20 cellular contexts compared by ENCODE assay signal in the genomic region with DNA sequence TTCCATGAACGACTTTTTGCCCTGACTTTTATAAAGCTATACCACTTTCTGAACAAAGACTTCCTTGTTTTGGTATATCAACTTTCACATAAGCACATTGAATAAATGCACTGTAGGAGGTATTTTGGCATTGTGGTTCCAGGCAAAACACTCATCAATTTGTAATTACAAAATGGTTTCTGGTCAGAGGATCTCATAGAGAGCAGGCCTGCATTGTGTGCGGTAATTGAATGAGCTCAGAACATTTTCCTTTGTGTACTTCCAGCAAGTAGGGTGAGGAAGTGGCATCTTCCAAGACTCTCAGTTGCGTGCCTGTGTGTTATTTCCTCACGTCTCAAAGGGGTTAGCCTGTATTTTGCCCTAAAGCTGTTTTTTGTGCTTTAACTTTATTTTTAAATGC.
A peak's percentile ranks its signal among the peaks of the same experiment; 100 is the strongest.
DNase-seq lines count a peak whose midpoint lies in the region; ATAC-seq, FAIRE-seq and TF ChIP-seq lines count a peak whose summit lies in the region.
"Had no signal": no experiment of that assay in that cellular context is flagged by ENCODE, and none has a peak within 500 bp of the region (broad histone marks: within the 10 kb centered on the region; RNA-seq: fewer than 3 reads in every experiment).

No MANE protein-coding gene starts in this region.

- H3K4me3 ChIP-seq in psoas muscle = no peak overlapping the region
- no peak overlapping the region for H3K4me3 ChIP-seq in prostate gland
- H3K4me3 ChIP-seq: neural progenitor cell had no signal

- peaks cover 25% of the 10 kb centered on the region for H3K4me1 Mint-ChIP-seq in MCF 10A (ENCODE audit: insufficient read depth, unreplicated experiment)
- H3K4me1 Mint-ChIP-seq: activated CD8-positive, alpha-beta memory T cell treated with anti-CD3 and anti-CD28 coated beads, Interleukin-2, amount 10 ng/mL, durations not matched to agents 7 days and 5 days had no signal

- DNase-seq in LHCN-M2 (ENCODE audit: low read depth) (peak; percentile 64), NCI-H2196 treated with DMSO at 0.1 percent for 48 hours (lab: John Stamatoyannopoulos, UW; ENCODE audit: unreplicated experiment) (peak; percentile 70), MCF 10A (ENCODE audit: unreplicated experiment) (no peak), psoas muscle (no peak), cerebellar cortex (ENCODE audit: low spot score) (no peak), prostate gland (ENCODE audit: low spot score) (no peak), cerebellar nuclear complex (lab: John Stamatoyannopoulos, UW) (no peak), GM12892 (ENCODE audit: insufficient read length) (no peak)
- DNase-seq: activated CD4-positive, CD25-positive, alpha-beta regulatory T cell; activated CD8-positive, alpha-beta memory T cell treated with anti-CD3 and anti-CD28 coated beads, Interleukin-2, amount 10 ng/mL, durations not matched to agents 7 days and 5 days; activated gamma-delta T cell; anterior cingulate cortex; Calu3; cortex of kidney; NCI-H2171; right cardiac atrium; SHP77; stimulated activated CD4-positive, alpha-beta T cell treated with anti-CD3 and anti-CD28 coated beads, Interleukin-1b, Interleukin-23, amount 100 ng/mL, for 48 hours had no signal

- no peaks in the 10 kb centered on the region for H3K27me3 Mint-ChIP-seq in MCF 10A (ENCODE audit: insufficient read depth, unreplicated experiment)
- H3K27me3 Mint-ChIP-seq: activated CD8-positive, alpha-beta memory T cell treated with anti-CD3 and anti-CD28 coated beads, Interleukin-2, amount 10 ng/mL, durations not matched to agents 7 days and 5 days had no signal

- intact Hi-C loops in MCF 10A (cut with micrococcal nuclease) = loop anchor here (5.0 kb wide), 1 partner anchor 502 kb away; a partner anchor contains a TSS
- intact Hi-C loops in psoas muscle (cut with DNase I) = no loop called here
- intact Hi-C loops in prostate gland (cut with DNase I) = no loop called here

- FAIRE-seq in GM12892 (lab: Jason Lieb, UNC) = no peak
- FAIRE-seq: H1 had no signal

- H3K36me3 Mint-ChIP-seq in MCF 10A (ENCODE audit: insufficient read depth, unreplicated experiment) = peaks cover 13% of the 10 kb centered on the region
- H3K36me3 Mint-ChIP-seq: activated CD8-positive, alpha-beta memory T cell treated with anti-CD3 and anti-CD28 coated beads, Interleukin-2, amount 10 ng/mL, durations not matched to agents 7 days and 5 days; neural progenitor cell had no signal

- peak overlapping the region; percentile 4 for H3K27ac ChIP-seq in psoas muscle
- no peak overlapping the region for H3K27ac ChIP-seq in prostate gland
- H3K27ac ChIP-seq: neural progenitor cell had no signal

- H3K27me3 ChIP-seq in psoas muscle (ENCODE audit: insufficient read depth in 3 of 3, low read length in 2 of 3) (no peaks in the 10 kb centered on the region), prostate gland (replicated peaks; ENCODE audit: insufficient read depth) (no peaks in the 10 kb centered on the region)
- H3K27me3 ChIP-seq: neural progenitor cell had no signal

- no peaks in the 10 kb centered on the region for H3K9me3 Mint-ChIP-seq in MCF 10A (ENCODE audit: unreplicated experiment)
- H3K9me3 Mint-ChIP-seq: neural progenitor cell had no signal

- H3K4me1 ChIP-seq in psoas muscle (peaks cover 23% of the 10 kb centered on the region), prostate gland (replicated peaks) (peaks cover 5% of the 10 kb centered on the region)

- whole genome bisulfite sequencing in psoas muscle, 3 donors = 62 to 68% (median 68%) methylated on average over 4 of the region's 4 CpGs
- WGBS in prostate gland = 69% methylated on average over 4 of the region's 4 CpGs

- CTCF ChIA-PET in MCF 10A (lab: Yijun Ruan, JAX) = interaction anchor here (0.7 to 42.7 kb wide), 12 partner anchors 5 to 218 kb away, joined by 3 to 1621 read pairs (median 5); a partner anchor contains a TSS

- H3K27ac Mint-ChIP-seq in MCF 10A (ENCODE audit: low read depth, unreplicated experiment) = peak overlapping the region; percentile 93
- H3K27ac Mint-ChIP-seq: activated CD8-positive, alpha-beta memory T cell treated with anti-CD3 and anti-CD28 coated beads, Interleukin-2, amount 10 ng/mL, durations not matched to agents 7 days and 5 days; neural progenitor cell had no signal

- no peak overlapping the region for H3K4me3 Mint-ChIP-seq in MCF 10A (ENCODE audit: unreplicated experiment)
- H3K4me3 Mint-ChIP-seq: activated CD8-positive, alpha-beta memory T cell treated with anti-CD3 and anti-CD28 coated beads, Interleukin-2, amount 10 ng/mL, durations not matched to agents 7 days and 5 days; neural progenitor cell had no signal

- no peak for ATAC-seq in psoas muscle
- ATAC-seq: activated CD8-positive, alpha-beta memory T cell treated with anti-CD3 and anti-CD28 coated beads, Interleukin-2, amount 10 ng/mL, durations not matched to agents 7 days and 5 days; right cardiac atrium had no signal

- TF ChIP-seq POLR2A in prostate gland (IDR thresholded peaks at IDR 0.05) (no peak), GM12892 (IDR thresholded peaks at IDR 0.05; ENCODE audit: low read depth, low read length) (no peak)

- H3K36me3 ChIP-seq in psoas muscle (ENCODE audit: insufficient read depth in 1 of 2, low read depth in 1 of 2) = peaks cover 0 to 7% of the 10 kb centered on the region in 2 donors
- no peaks in the 10 kb centered on the region for H3K36me3 ChIP-seq in prostate gland
- H3K36me3 ChIP-seq: neural progenitor cell had no signal

- H3K9me3 ChIP-seq in psoas muscle (no peaks in the 10 kb centered on the region), prostate gland (no peaks in the 10 kb centered on the region)

- no peak for TF ChIP-seq CTCF in MCF 10A (IDR thresholded peaks at IDR 0.05; ENCODE audit: unreplicated experiment)
- TF ChIP-seq CTCF in psoas muscle (IDR thresholded peaks at IDR 0.05) = no peak
- no peak for TF ChIP-seq CTCF in prostate gland (IDR thresholded peaks at IDR 0.05)

- POLR2A ChIA-PET in MCF 10A (lab: Yijun Ruan, JAX) = interaction anchor here (0.7 to 13.1 kb wide), 9 partner anchors 13 to 112 kb away, joined by 3 to 186 read pairs (median 4); a partner anchor contains a TSS

- no TSS peak for BruUV-seq in MCF 10A (replicated peaks; lab: Mats Ljungman, UMichigan)

Comparison
In these comparisons a context has a peak if more than half of its experiments do, and no peak if none do; other contexts are left out.
1. DNase-seq: peak in LHCN-M2 (single experiment) and NCI-H2196 treated with DMSO at 0.1 percent for 48 hours (single experiment); none in MCF 10A (single experiment), psoas muscle (0 of 2), cerebellar cortex (single experiment), prostate gland (single experiment), cerebellar nuclear complex (0 of 2) and GM12892 (single experiment).